In the genomic region with DNA sequence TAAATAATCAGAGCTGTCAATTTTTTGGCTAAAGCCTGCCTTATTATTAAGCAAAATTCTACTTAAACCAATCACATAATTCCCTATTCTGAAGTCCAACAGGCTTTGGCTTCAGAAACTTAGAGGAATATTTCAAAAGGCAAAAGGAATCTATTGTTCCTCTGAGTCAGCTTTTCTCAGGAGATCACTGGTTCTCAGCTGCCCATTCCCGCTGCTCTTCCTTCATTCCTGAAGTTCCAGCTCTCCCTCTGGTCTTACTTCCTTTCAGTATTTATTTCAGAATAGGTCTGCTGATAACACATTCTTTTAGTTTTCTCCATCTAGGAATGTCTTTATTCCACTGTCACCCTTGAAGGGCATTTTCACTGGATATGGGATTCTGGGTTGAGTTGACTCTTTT, we compare ENCODE assay signal across 16 cellular contexts.
DNase-seq lines count a peak whose midpoint lies in the region; ATAC-seq, FAIRE-seq and TF ChIP-seq lines count a peak whose summit lies in the region.
"Had no signal": no experiment of that assay in that cellular context is flagged by ENCODE, and none has a peak within 500 bp of the region (broad histone marks: within the 10 kb centered on the region; RNA-seq: fewer than 3 reads in every experiment).

No MANE protein-coding gene starts in this region.

- H4K20me1 ChIP-seq in fibroblast of lung (ENCODE audit: control insufficient read depth, extremely low read depth, insufficient read depth, low read length) = no peaks in the 10 kb centered on the region
- H4K20me1 ChIP-seq in neural progenitor cell (ENCODE audit: low read depth) = no peaks in the 10 kb centered on the region

- H3K27me3 ChIP-seq in fibroblast of lung (ENCODE audit: control insufficient read depth, insufficient read depth, low read length) (no peaks in the 10 kb centered on the region), neural progenitor cell (no peaks in the 10 kb centered on the region), aorta (ENCODE audit: control insufficient read depth in 1 of 2, insufficient read depth in 2 of 2, low read length in 1 of 2) (no peaks in the 10 kb centered on the region), small intestine (ENCODE audit: control insufficient read depth in 2 of 2, insufficient read depth in 2 of 2, low read length in 2 of 2) (no peaks in the 10 kb centered on the region)

- H3K4me3 ChIP-seq in fibroblast of lung (replicated peaks in 1 of 4; ENCODE audit: control extremely low read depth in 1 of 4, insufficient read depth in 1 of 4, low read depth in 3 of 4, low read length in 4 of 4) = no peak overlapping the region
- no peak overlapping the region for H3K4me3 ChIP-seq in neural progenitor cell
- no peak overlapping the region for H3K4me3 ChIP-seq in aorta (ENCODE audit: low read length in 2 of 2)
- H3K4me3 ChIP-seq in small intestine (ENCODE audit: low read depth in 1 of 2, low read length in 2 of 2) = no peak overlapping the region
- H3K4me3 ChIP-seq: psoas muscle had no signal

- H3F3A ChIP-seq in neural progenitor cell (ENCODE audit: low read depth) = no peaks in the 10 kb centered on the region

- FAIRE-seq in small intestine (lab: Jason Lieb, UNC) = no peak
- FAIRE-seq: GM18507 had no signal

- H3K4me1 ChIP-seq in fibroblast of lung (ENCODE audit: control insufficient read depth, extremely low read depth, insufficient read depth, low read length) (peaks cover 30% of the 10 kb centered on the region), neural progenitor cell (peaks cover 6% of the 10 kb centered on the region), aorta (ENCODE audit: control insufficient read depth in 1 of 2, insufficient read depth in 2 of 2, low read length in 2 of 2) (peaks cover 0 to 4% of the 10 kb centered on the region in 2 donors), small intestine (ENCODE audit: control insufficient read depth in 2 of 2, insufficient read depth in 1 of 2, low read depth in 1 of 2, low read length in 1 of 2) (no peaks in the 10 kb centered on the region)
- H3K4me1 ChIP-seq: psoas muscle had no signal

- peaks cover 2% of the 10 kb centered on the region for H3K27me3 Mint-ChIP-seq in neural progenitor cell (ENCODE audit: insufficient read depth, low read depth)

- no peak overlapping the region for H3K4me3 Mint-ChIP-seq in neural progenitor cell
- H3K4me3 Mint-ChIP-seq: activated CD4-positive, alpha-beta T cell treated with anti-CD3 and anti-CD28 coated beads, Interleukin-2, amount 10 ng/mL, durations not matched to agents 7 days and 5 days; activated T-cell treated with anti-CD3 and anti-CD28 coated beads, Interleukin-2, amount 50 U/mL, for 72 hours; stimulated activated naive CD8-positive, alpha-beta T cell treated with anti-CD3 and anti-CD28 coated beads, Interleukin-15, Interleukin-2, amounts not matched to agents 100 ng/mL and 50 ng/mL, for 24 hours had no signal

- no peak overlapping the region for H3K27ac Mint-ChIP-seq in neural progenitor cell
- H3K27ac Mint-ChIP-seq: activated CD4-positive, alpha-beta T cell treated with anti-CD3 and anti-CD28 coated beads, Interleukin-2, amount 10 ng/mL, durations not matched to agents 7 days and 5 days; activated T-cell treated with anti-CD3 and anti-CD28 coated beads, Interleukin-2, amount 50 U/mL, for 72 hours; stimulated activated naive CD8-positive, alpha-beta T cell treated with anti-CD3 and anti-CD28 coated beads, Interleukin-15, Interleukin-2, amounts not matched to agents 100 ng/mL and 50 ng/mL, for 24 hours had no signal

- ATAC-seq in SK-N-SH treated with all-trans-retinoic acid at 6 μM for 48 hours (peak; percentile 82), aorta (ENCODE audit: low FRiP score) (no peak)
- ATAC-seq: activated T-cell treated with anti-CD3 and anti-CD28 coated beads, Interleukin-2, amount 50 U/mL, for 72 hours; psoas muscle had no signal

- peaks cover 3% of the 10 kb centered on the region for H3K9me3 Mint-ChIP-seq in neural progenitor cell
- H3K9me3 Mint-ChIP-seq: activated CD4-positive, alpha-beta T cell treated with anti-CD3 and anti-CD28 coated beads, Interleukin-2, amount 10 ng/mL, durations not matched to agents 7 days and 5 days; activated T-cell treated with anti-CD3 and anti-CD28 coated beads, Interleukin-2, amount 50 U/mL, for 72 hours; stimulated activated naive CD8-positive, alpha-beta T cell treated with anti-CD3 and anti-CD28 coated beads, Interleukin-15, Interleukin-2, amounts not matched to agents 100 ng/mL and 50 ng/mL, for 24 hours had no signal

- no peaks in the 10 kb centered on the region for H3K9me3 ChIP-seq in fibroblast of lung (ENCODE audit: control insufficient read depth, insufficient read depth, low read depth, low read length)
- no peaks in the 10 kb centered on the region for H3K9me3 ChIP-seq in neural progenitor cell (ENCODE audit: low read depth)
- no peaks in the 10 kb centered on the region for H3K9me3 ChIP-seq in aorta (ENCODE audit: control insufficient read depth, low read length)
- H3K9me3 ChIP-seq in small intestine (ENCODE audit: control insufficient read depth, low read depth) = no peaks in the 10 kb centered on the region
- H3K9me3 ChIP-seq: psoas muscle had no signal

- intact Hi-C loops in aorta (cut with DNase I) = no loop called here

- H3K9ac ChIP-seq in fibroblast of lung (ENCODE audit: insufficient read depth, low read length) (no peak overlapping the region), neural progenitor cell (no peak overlapping the region)

- H3K4me1 Mint-ChIP-seq in neural progenitor cell = peaks cover 21% of the 10 kb centered on the region

- H2AFZ ChIP-seq in fibroblast of lung (ENCODE audit: low read length) = no peak overlapping the region
- H2AFZ ChIP-seq in neural progenitor cell (replicated peaks) = no peak overlapping the region

- H3K79me2 ChIP-seq in fibroblast of lung (ENCODE audit: control insufficient read depth, insufficient read depth, low read length) = no peaks in the 10 kb centered on the region
- no peaks in the 10 kb centered on the region for H3K79me2 ChIP-seq in neural progenitor cell (ENCODE audit: low read depth)

- H3K36me3 Mint-ChIP-seq in neural progenitor cell = peaks cover 65% of the 10 kb centered on the region

- H3K36me3 ChIP-seq in fibroblast of lung (ENCODE audit: control insufficient read depth, insufficient read depth, low read length) (peaks cover 3% of the 10 kb centered on the region), neural progenitor cell (no peaks in the 10 kb centered on the region), aorta (ENCODE audit: control insufficient read depth in 1 of 2, insufficient read depth in 2 of 2, low read length in 1 of 2) (peaks cover 4 to 11% of the 10 kb centered on the region in 2 donors), small intestine (ENCODE audit: control insufficient read depth in 2 of 2, insufficient read depth in 2 of 2, low read length in 2 of 2) (peaks cover 0 to 6% of the 10 kb centered on the region in 2 donors)

- TF ChIP-seq CTCF in fibroblast of lung (conservative IDR thresholded peaks at IDR 0.05 in 1 of 2, IDR thresholded peaks at IDR 0.05 in 1 of 2; ENCODE audit: low read depth in 1 of 2, low read length in 2 of 2) (no peak), neural progenitor cell (IDR thresholded peaks at IDR 0.05) (no peak)

- peak; percentile 49 for DNase-seq in ELR (ENCODE audit: low read depth)
- peak; percentile 52 to 90 for DNase-seq in fibroblast of lung (ENCODE audit: low read depth in 2 of 2)
- DNase-seq in neural progenitor cell (ENCODE audit: low spot score) = peak; percentile 20
- no peak for DNase-seq in aorta
- no peak for DNase-seq in small intestine
- no peak for DNase-seq in stimulated activated CD4-positive, alpha-beta T cell treated with anti-CD3 and anti-CD28 coated beads, Interleukin-4, amount 100 ng/mL, for 1 hour
- no peak for DNase-seq in DMS153 (lab: John Stamatoyannopoulos, UW)
- DNase-seq: activated CD4-positive, alpha-beta T cell treated with anti-CD3 and anti-CD28 coated beads, Interleukin-2, amount 10 ng/mL, durations not matched to agents 7 days and 5 days; activated T-cell treated with anti-CD3 and anti-CD28 coated beads, Interleukin-2, amount 50 U/mL, for 72 hours; H7; psoas muscle had no signal

- H3K4me2 ChIP-seq in fibroblast of lung (ENCODE audit: extremely low read depth, insufficient read depth, low read length) = no peak overlapping the region
- H3K4me2 ChIP-seq in neural progenitor cell = peak overlapping the region; percentile 17

- peak overlapping the region; percentile 58 for H3K27ac ChIP-seq in fibroblast of lung (ENCODE audit: insufficient read depth, low read length)
- peak overlapping the region; percentile 2 for H3K27ac ChIP-seq in neural progenitor cell
- H3K27ac ChIP-seq in aorta (ENCODE audit: low read depth in 1 of 2, low read length in 2 of 2) = no peak overlapping the region
- H3K27ac ChIP-seq in small intestine (ENCODE audit: low read depth in 1 of 2, low read length in 1 of 2) = no peak overlapping the region
- H3K27ac ChIP-seq: C4-2B, epithelial cell of prostate, psoas muscle had no signal

- WGBS in aorta, 2 donors = 48 to 64% methylated on average over 1 of the region's 1 CpG
- WGBS in small intestine, 3 donors = 81 to 97% (median 87%) methylated on average over 1 of the region's 1 CpG

TF ChIP-seq in SK-N-SH treated with all-trans-retinoic acid at 6 μM for 48 hours, 23 proteins besides CTCF, POLR2A, EP300 and RAD21 (continues in another document):
- TF ChIP-seq ZC3H10 (CRISPR knock-in tag; IDR thresholded peaks at IDR 0.05) = no peak
- no peak for TF ChIP-seq PPARA (CRISPR knock-in tag; IDR thresholded peaks at IDR 0.05; ENCODE audit: borderline replicate concordance)
- no peak for TF ChIP-seq BACH2 (CRISPR knock-in tag; IDR thresholded peaks at IDR 0.05; ENCODE audit: borderline replicate concordance)
- no peak for TF ChIP-seq TOX (CRISPR knock-in tag; IDR thresholded peaks at IDR 0.05; ENCODE audit: borderline replicate concordance)
- TF ChIP-seq ZFP3 (CRISPR knock-in tag; IDR thresholded peaks at IDR 0.05) = no peak
- no peak for TF ChIP-seq ZNF70 (CRISPR knock-in tag; IDR thresholded peaks at IDR 0.05)
- TF ChIP-seq GLIS3 (CRISPR knock-in tag; IDR thresholded peaks at IDR 0.05) = no peak
- TF ChIP-seq, protein P1, sequence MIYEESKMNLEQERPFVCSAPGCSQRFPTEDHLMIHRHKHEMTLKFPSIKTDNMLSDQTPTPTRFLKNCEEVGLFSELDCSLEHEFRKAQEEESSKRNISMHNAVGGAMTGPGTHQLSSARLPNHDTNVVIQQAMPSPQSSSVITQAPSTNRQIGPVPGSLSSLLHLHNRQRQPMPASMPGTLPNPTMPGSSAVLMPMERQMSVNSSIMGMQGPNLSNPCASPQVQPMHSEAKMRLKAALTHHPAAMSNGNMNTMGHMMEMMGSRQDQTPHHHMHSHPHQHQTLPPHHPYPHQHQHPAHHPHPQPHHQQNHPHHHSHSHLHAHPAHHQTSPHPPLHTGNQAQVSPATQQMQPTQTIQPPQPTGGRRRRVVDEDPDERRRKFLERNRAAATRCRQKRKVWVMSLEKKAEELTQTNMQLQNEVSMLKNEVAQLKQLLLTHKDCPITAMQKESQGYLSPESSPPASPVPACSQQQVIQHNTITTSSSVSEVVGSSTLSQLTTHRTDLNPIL (CRISPR knock-in tag; IDR thresholded peaks at IDR 0.05; ENCODE audit: low read depth) = no peak

Comparison
In these comparisons a context has a peak if more than half of its experiments do, and no peak if none do; other contexts are left out.
1. DNase-seq: peak in ELR (single experiment), fibroblast of lung (2 of 2) and neural progenitor cell (single experiment); none in aorta (0 of 2), small intestine (single experiment), stimulated activated CD4-positive, alpha-beta T cell treated with anti-CD3 and anti-CD28 coated beads, Interleukin-4, amount 100 ng/mL, for 1 hour (single experiment) and DMS153 (single experiment).
2. H3K27ac ChIP-seq: peak in fibroblast of lung (single experiment) and neural progenitor cell (single experiment); none in aorta (0 of 2) and small intestine (0 of 2).